ENCODE assay signal across 1 cellular context in the genomic region with DNA sequence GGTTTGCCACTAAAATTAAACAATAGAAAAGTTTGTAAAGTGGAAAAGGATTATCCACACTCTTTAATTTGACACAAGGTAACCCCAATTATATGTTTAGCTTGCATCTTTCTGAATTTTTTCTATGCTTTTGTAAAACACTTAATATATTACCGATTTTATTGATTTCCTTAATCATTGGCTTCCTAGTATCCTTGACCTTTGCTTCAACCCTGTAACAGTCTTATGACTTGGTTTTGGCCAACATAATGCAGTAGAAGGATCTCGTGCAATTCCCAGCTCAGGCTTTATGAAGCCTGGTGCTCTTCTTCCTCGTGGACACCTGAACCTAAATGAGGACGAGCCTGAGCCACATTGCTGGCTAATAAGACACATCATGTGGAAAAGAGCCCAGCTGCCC.
TF ChIP-seq lines count a peak whose summit lies in the region.

No MANE protein-coding gene starts in this region.

TF ChIP-seq in HepG2, 621 proteins besides CTCF, POLR2A, EP300 and RAD21:
- TF ChIP-seq MAF1 (CRISPR knock-in tag; IDR thresholded peaks at IDR 0.05; ENCODE audit: borderline replicate concordance) (no peak), RARA (CRISPR knock-in tag; IDR thresholded peaks at IDR 0.05) (peak; percentile 51), SOX6 (IDR thresholded peaks at IDR 0.05) (no peak), SOX6 (CRISPR knock-in tag; IDR thresholded peaks at IDR 0.05) (0 out of 2 replicates have a peak, but pooled peaks have one; percentile 24), KAT2B (IDR thresholded peaks at IDR 0.05; ENCODE audit: borderline replicate concordance, low read depth, low read length) (peak; percentile 61), ZNF644 (CRISPR knock-in tag; IDR thresholded peaks at IDR 0.05; ENCODE audit: low read depth) (peak; percentile 34; the same call in 1 of the 2 replicates), ZMYM4 (CRISPR knock-in tag; IDR thresholded peaks at IDR 0.05) (peak; percentile 37), SALL1 (CRISPR knock-in tag; IDR thresholded peaks at IDR 0.05) (peak; percentile 39; the same call in 1 of the 2 replicates), ZNF614 (CRISPR knock-in tag; IDR thresholded peaks at IDR 0.05; ENCODE audit: borderline replicate concordance) (no peak), ZNF572 (CRISPR knock-in tag; IDR thresholded peaks at IDR 0.05) (no peak), ONECUT2 (CRISPR knock-in tag; IDR thresholded peaks at IDR 0.05) (peak; percentile 39; the same call in 1 of the 2 replicates), POGZ (CRISPR knock-in tag; IDR thresholded peaks at IDR 0.05) (peak; percentile 60), DPF2 (CRISPR knock-in tag; IDR thresholded peaks at IDR 0.05; ENCODE audit: borderline replicate concordance, low read depth) (no peak), ZNF256 (CRISPR knock-in tag; conservative IDR thresholded peaks at IDR 0.05) (no peak)
- TF ChIP-seq, protein P1, sequence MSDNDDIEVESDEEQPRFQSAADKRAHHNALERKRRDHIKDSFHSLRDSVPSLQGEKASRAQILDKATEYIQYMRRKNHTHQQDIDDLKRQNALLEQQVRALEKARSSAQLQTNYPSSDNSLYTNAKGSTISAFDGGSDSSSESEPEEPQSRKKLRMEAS (IDR thresholded peaks at IDR 0.05): peak; percentile 22; the same call in 1 of the 2 replicates
- TF ChIP-seq, protein P2, sequence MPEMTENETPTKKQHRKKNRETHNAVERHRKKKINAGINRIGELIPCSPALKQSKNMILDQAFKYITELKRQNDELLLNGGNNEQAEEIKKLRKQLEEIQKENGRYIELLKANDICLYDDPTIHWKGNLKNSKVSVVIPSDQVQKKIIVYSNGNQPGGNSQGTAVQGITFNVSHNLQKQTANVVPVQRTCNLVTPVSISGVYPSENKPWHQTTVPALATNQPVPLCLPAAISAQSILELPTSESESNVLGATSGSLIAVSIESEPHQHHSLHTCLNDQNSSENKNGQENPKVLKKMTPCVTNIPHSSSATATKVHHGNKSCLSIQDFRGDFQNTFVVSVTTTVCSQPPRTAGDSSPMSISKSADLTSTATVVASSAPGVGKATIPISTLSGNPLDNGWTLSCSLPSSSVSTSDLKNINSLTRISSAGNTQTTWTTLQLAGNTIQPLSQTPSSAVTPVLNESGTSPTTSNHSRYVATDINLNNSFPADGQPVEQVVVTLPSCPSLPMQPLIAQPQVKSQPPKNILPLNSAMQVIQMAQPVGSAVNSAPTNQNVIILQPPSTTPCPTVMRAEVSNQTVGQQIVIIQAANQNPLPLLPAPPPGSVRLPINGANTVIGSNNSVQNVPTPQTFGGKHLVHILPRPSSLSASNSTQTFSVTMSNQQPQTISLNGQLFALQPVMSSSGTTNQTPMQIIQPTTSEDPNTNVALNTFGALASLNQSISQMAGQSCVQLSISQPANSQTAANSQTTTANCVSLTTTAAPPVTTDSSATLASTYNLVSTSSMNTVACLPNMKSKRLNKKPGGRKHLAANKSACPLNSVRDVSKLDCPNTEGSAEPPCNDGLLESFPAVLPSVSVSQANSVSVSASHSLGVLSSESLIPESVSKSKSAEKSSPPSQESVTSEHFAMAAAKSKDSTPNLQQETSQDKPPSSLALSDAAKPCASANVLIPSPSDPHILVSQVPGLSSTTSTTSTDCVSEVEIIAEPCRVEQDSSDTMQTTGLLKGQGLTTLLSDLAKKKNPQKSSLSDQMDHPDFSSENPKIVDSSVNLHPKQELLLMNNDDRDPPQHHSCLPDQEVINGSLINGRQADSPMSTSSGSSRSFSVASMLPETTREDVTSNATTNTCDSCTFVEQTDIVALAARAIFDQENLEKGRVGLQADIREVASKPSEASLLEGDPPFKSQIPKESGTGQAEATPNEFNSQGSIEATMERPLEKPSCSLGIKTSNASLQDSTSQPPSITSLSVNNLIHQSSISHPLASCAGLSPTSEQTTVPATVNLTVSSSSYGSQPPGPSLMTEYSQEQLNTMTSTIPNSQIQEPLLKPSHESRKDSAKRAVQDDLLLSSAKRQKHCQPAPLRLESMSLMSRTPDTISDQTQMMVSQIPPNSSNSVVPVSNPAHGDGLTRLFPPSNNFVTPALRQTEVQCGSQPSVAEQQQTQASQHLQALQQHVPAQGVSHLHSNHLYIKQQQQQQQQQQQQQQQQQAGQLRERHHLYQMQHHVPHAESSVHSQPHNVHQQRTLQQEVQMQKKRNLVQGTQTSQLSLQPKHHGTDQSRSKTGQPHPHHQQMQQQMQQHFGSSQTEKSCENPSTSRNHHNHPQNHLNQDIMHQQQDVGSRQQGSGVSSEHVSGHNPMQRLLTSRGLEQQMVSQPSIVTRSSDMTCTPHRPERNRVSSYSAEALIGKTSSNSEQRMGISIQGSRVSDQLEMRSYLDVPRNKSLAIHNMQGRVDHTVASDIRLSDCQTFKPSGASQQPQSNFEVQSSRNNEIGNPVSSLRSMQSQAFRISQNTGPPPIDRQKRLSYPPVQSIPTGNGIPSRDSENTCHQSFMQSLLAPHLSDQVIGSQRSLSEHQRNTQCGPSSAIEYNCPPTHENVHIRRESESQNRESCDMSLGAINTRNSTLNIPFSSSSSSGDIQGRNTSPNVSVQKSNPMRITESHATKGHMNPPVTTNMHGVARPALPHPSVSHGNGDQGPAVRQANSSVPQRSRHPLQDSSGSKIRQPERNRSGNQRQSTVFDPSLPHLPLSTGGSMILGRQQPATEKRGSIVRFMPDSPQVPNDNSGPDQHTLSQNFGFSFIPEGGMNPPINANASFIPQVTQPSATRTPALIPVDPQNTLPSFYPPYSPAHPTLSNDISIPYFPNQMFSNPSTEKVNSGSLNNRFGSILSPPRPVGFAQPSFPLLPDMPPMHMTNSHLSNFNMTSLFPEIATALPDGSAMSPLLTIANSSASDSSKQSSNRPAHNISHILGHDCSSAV (CRISPR knock-in tag; IDR thresholded peaks at IDR 0.05; ENCODE audit: borderline replicate concordance): no peak
